In genomic region chr15:81163961-81164800, GRCh38 we compare ENCODE assay signal across 14 cellular contexts. TPM values are rescaled to one million over a fixed set of nuclear protein-coding genes. Genes with fewer than 3 reads are reported as not detected.
DNase-seq lines count a peak whose midpoint lies in the region; ATAC-seq lines count a peak whose summit lies in the region.
"Had no signal": no experiment of that assay in that cellular context is flagged by ENCODE, and none has a peak within 500 bp of the region (broad histone marks: within the 10 kb centered on the region; RNA-seq: fewer than 3 reads in every experiment).

No MANE protein-coding gene starts in this region.

- peaks cover 14% of the 10 kb centered on the region for H3K4me1 ChIP-seq in right cardiac atrium (ENCODE audit: control insufficient read depth, insufficient read depth, low read length)

- WGBS in right cardiac atrium: 78% methylated on average over 3 of the region's 3 CpGs

- H3K9me3 ChIP-seq in right cardiac atrium (ENCODE audit: control insufficient read depth, low read length): no peaks in the 10 kb centered on the region
- H3K9me3 ChIP-seq: body of pancreas had no signal

- ATAC-seq in right cardiac atrium: no peak
- ATAC-seq: body of pancreas; stimulated activated naive B cell treated with anti-CD40 and anti-IgM and Interleukin-4, amounts not matched to agents 10 μg/mL and 1 μg/mL and 100 μg/mL, for 72 hours had no signal

- no peak overlapping the region for H3K27ac Mint-ChIP-seq in activated CD4-positive, alpha-beta T cell treated with anti-CD3 and anti-CD28 coated beads, Interleukin-2, amount 10 ng/mL, durations not matched to agents 24 days and 14 days
- H3K27ac Mint-ChIP-seq: CD4-positive, CD25-positive, alpha-beta regulatory T cell; stimulated activated naive B cell treated with anti-CD40 and anti-IgM and Interleukin-4, amounts not matched to agents 10 μg/mL and 1 μg/mL and 100 μg/mL, for 72 hours had no signal

- intact Hi-C loops in right cardiac atrium (cut with DNase I): loop anchor here in 1 of 4 donors (10.0 kb wide), 1 partner anchor 101 kb away; no protein-coding TSS in a partner anchor
- intact Hi-C loops in activated CD4-positive, alpha-beta T cell treated with anti-CD3 and anti-CD28 coated beads, Interleukin-2, amount 10 ng/mL, durations not matched to agents 24 days and 14 days (cut with micrococcal nuclease): loop anchor here (10.0 kb wide), 1 partner anchor 171 kb away; no protein-coding TSS in a partner anchor

- DNase-seq in AG08395 (ENCODE audit: low spot score) (peak; percentile 69), HuH-7 (ENCODE audit: low spot score) (peak; percentile 30), astrocyte of the hippocampus (ENCODE audit: low read depth, low spot score) (peak; percentile 58), iPS-NIHi11 (ENCODE audit: low spot score) (peak; percentile 31), right cardiac atrium (no peak), LoVo (ENCODE audit: low spot score) (no peak), cortex of kidney (lab: John Stamatoyannopoulos, UW) (no peak)
- DNase-seq in activated CD4-positive, alpha-beta T cell treated with anti-CD3 and anti-CD28 coated beads, Interleukin-2, amount 10 ng/mL, durations not matched to agents 24 days and 14 days: no peak
- DNase-seq: activated CD8-positive, alpha-beta memory T cell treated with anti-CD3 and anti-CD28 coated beads for 24 hours; body of pancreas; glutamatergic neuron; stimulated activated naive B cell treated with anti-CD40 and anti-IgM and Interleukin-4, amounts not matched to agents 10 μg/mL and 1 μg/mL and 100 μg/mL, for 72 hours had no signal

- H3K9me3 Mint-ChIP-seq in activated CD4-positive, alpha-beta T cell treated with anti-CD3 and anti-CD28 coated beads, Interleukin-2, amount 10 ng/mL, durations not matched to agents 24 days and 14 days: no peaks in the 10 kb centered on the region
- H3K9me3 Mint-ChIP-seq: stimulated activated naive B cell treated with anti-CD40 and anti-IgM and Interleukin-4, amounts not matched to agents 10 μg/mL and 1 μg/mL and 100 μg/mL, for 72 hours had no signal

- peaks cover 46% of the 10 kb centered on the region for H3K4me1 Mint-ChIP-seq in activated CD4-positive, alpha-beta T cell treated with anti-CD3 and anti-CD28 coated beads, Interleukin-2, amount 10 ng/mL, durations not matched to agents 24 days and 14 days

- no peaks in the 10 kb centered on the region for H3K36me3 Mint-ChIP-seq in activated CD4-positive, alpha-beta T cell treated with anti-CD3 and anti-CD28 coated beads, Interleukin-2, amount 10 ng/mL, durations not matched to agents 24 days and 14 days (ENCODE audit: low read depth)
- H3K36me3 Mint-ChIP-seq: CD4-positive, CD25-positive, alpha-beta regulatory T cell; stimulated activated naive B cell treated with anti-CD40 and anti-IgM and Interleukin-4, amounts not matched to agents 10 μg/mL and 1 μg/mL and 100 μg/mL, for 72 hours had no signal

- no peaks in the 10 kb centered on the region for H3K27me3 ChIP-seq in right cardiac atrium (ENCODE audit: control insufficient read depth, insufficient read depth)
- H3K27me3 ChIP-seq: body of pancreas had no signal

- no peak overlapping the region for H3K4me3 ChIP-seq in right cardiac atrium (ENCODE audit: low read length)
- H3K4me3 ChIP-seq: body of pancreas had no signal

- H3K4me3 Mint-ChIP-seq in activated CD4-positive, alpha-beta T cell treated with anti-CD3 and anti-CD28 coated beads, Interleukin-2, amount 10 ng/mL, durations not matched to agents 24 days and 14 days: no peak overlapping the region
- H3K4me3 Mint-ChIP-seq: CD4-positive, CD25-positive, alpha-beta regulatory T cell; stimulated activated naive B cell treated with anti-CD40 and anti-IgM and Interleukin-4, amounts not matched to agents 10 μg/mL and 1 μg/mL and 100 μg/mL, for 72 hours had no signal

- H3K27me3 Mint-ChIP-seq in activated CD4-positive, alpha-beta T cell treated with anti-CD3 and anti-CD28 coated beads, Interleukin-2, amount 10 ng/mL, durations not matched to agents 24 days and 14 days: peaks cover 2% of the 10 kb centered on the region

- H3K27ac ChIP-seq in right cardiac atrium (ENCODE audit: low read length): no peak overlapping the region
- H3K27ac ChIP-seq: body of pancreas, KMS-11 had no signal

RNA-seq across cellular contexts. Expression of gene CFAP161, which starts 30.1 kb away (rescaled TPM):
- total RNA-seq in right cardiac atrium: 1 to 10 TPM in 2 of 4 donors, under 1 TPM in 2; 0.34 to 1.3 (median 0.80) TPM
- polyA plus RNA-seq in right cardiac atrium: 0.32 TPM
- total RNA-seq in activated CD4-positive, alpha-beta T cell treated with anti-CD3 and anti-CD28 coated beads, Interleukin-2, amount 10 ng/mL, durations not matched to agents 24 days and 14 days: not detected in 2 replicates
- total RNA-seq: body of pancreas had no signal
- polyA plus RNA-seq: CD4-positive, CD25-positive, alpha-beta regulatory T cell had no signal

RNA-seq across cellular contexts. Expression of gene IL16, which starts 32.5 kb away (rescaled TPM):
- total RNA-seq in right cardiac atrium: 1 to 10 TPM; 3.1 to 5.1 (median 4.1) TPM
- 4.7 TPM for polyA plus RNA-seq in right cardiac atrium
- 93.2 and 97.2 TPM in 2 replicates for total RNA-seq in activated CD4-positive, alpha-beta T cell treated with anti-CD3 and anti-CD28 coated beads, Interleukin-2, amount 10 ng/mL, durations not matched to agents 24 days and 14 days

Comparison
In these comparisons a context has a peak if more than half of its experiments do, and no peak if none do; other contexts are left out.
1. DNase-seq: peak in AG08395 (single experiment), HuH-7 (single experiment), astrocyte of the hippocampus (single experiment) and iPS-NIHi11 (single experiment); none in right cardiac atrium (0 of 3), LoVo (single experiment), cortex of kidney (single experiment) and activated CD4-positive, alpha-beta T cell treated with anti-CD3 and anti-CD28 coated beads, Interleukin-2, amount 10 ng/mL, durations not matched to agents 24 days and 14 days (single experiment).
2. RNA of gene IL16, which starts 32.5 kb away (total RNA-seq): 93.2 to 97.2 TPM in activated CD4-positive, alpha-beta T cell treated with anti-CD3 and anti-CD28 coated beads, Interleukin-2, amount 10 ng/mL, durations not matched to agents 24 days and 14 days; 3.1 to 5.1 TPM in right cardiac atrium; every median in the first group is over 10 times any median in the second.